Comparison of ENCODE assay signal across 30 cellular contexts in genomic region chr6:167941822-167942221, GRCh38. TPM values are rescaled to one million over a fixed set of nuclear protein-coding genes. Genes with fewer than 3 reads are reported as not detected.
"Had no signal": no experiment of that assay in that cellular context is flagged by ENCODE, and none has a peak within 500 bp of the region (broad histone marks: within the 10 kb centered on the region; RNA-seq: fewer than 3 reads in every experiment).

No MANE protein-coding gene starts in this region.

- H3K27ac ChIP-seq: left lung, lower lobe of right lung, pancreas, psoas muscle, right atrium auricular region, right lobe of liver, tibial nerve, uterus had no signal

- H3K36me3 ChIP-seq: uterus had no signal

- FAIRE-seq: kidney, pancreas had no signal

- H3K4me2 ChIP-seq: smooth muscle cell had no signal

- H3K4me3 ChIP-seq: left lung, lower lobe of right lung, pancreas, psoas muscle, right atrium auricular region, right lobe of liver, smooth muscle cell, tibial nerve, uterus had no signal

- H3K27me3 ChIP-seq: left lung, pancreas, right atrium auricular region, right lobe of liver, tibial nerve, uterus had no signal

- H3K9me3 ChIP-seq: left lung, lower lobe of right lung, pancreas, psoas muscle, right atrium auricular region, right lobe of liver, tibial nerve, uterus had no signal

- ATAC-seq: left colon; left lung; lower lobe of right lung; naive thymus-derived CD8-positive, alpha-beta T cell; pancreas; psoas muscle; right lobe of liver; stimulated activated memory B cell treated with anti-CD40 and anti-IgM and Interleukin-4, amounts not matched to agents 10 μg/mL and 1 μg/mL and 100 μg/mL, for 72 hours; stimulated activated naive CD8-positive, alpha-beta T cell treated with anti-CD3 and anti-CD28 coated beads, Interleukin-15, amount 100 ng/mL, for 72 hours had no signal

- DNase-seq: hypothalamus; immature natural killer cell; kidney; left colon; left lung; lower lobe of right lung; mammary epithelial cell; mesenchymal stem cell; naive thymus-derived CD8-positive, alpha-beta T cell; nucleus accumbens; pancreas; posterior cingulate gyrus; psoas muscle; right lobe of liver; stimulated activated CD4-positive, alpha-beta T cell treated with anti-CD3 and anti-CD28 coated beads, Interleukin-1b, Interleukin-23, amount 100 ng/mL, for 48 hours; stimulated activated CD4-positive, alpha-beta T cell treated with anti-CD3 and anti-CD28 coated beads, Interleukin-2, amount 100 ng/mL, for 48 hours; stimulated activated CD4-positive, alpha-beta T cell treated with anti-CD3 and anti-CD28 coated beads, Interleukin-4, amount 100 ng/mL, for 4 hours; stimulated activated CD8-positive, alpha-beta memory T cell treated with anti-CD3 and anti-CD28 coated beads, Interleukin-4, amount 100 ng/mL, for 48 hours; stimulated activated naive CD4-positive, alpha-beta T cell treated with Interleukin-2 at 50 U/mL for 16 hours; stimulated activated naive CD8-positive, alpha-beta T cell treated with anti-CD3 and anti-CD28 coated beads, Interleukin-15, amount 100 ng/mL, for 72 hours; substantia nigra; uterus had no signal

- H3K4me1 ChIP-seq: left lung, pancreas, psoas muscle, right atrium auricular region, right lobe of liver, tibial nerve, uterus had no signal

RNA-seq across cellular contexts. Expression of gene KIF25, which starts 55.6 kb away (rescaled TPM):
- total RNA-seq: kidney; liver; mammary epithelial cell; naive thymus-derived CD8-positive, alpha-beta T cell; osteoblast; right atrium auricular region; skeletal muscle tissue; tibial nerve; ureter had no signal
- polyA plus RNA-seq: immature natural killer cell; mammary epithelial cell; naive thymus-derived CD8-positive, alpha-beta T cell had no signal
